Comparison of ENCODE assay signal across 22 cellular contexts in genomic region chr3:184580376-184580775, GRCh38. TPM values are rescaled to one million over a fixed set of nuclear protein-coding genes. Genes with fewer than 3 reads are reported as not detected.
A peak's percentile ranks its signal among the peaks of the same experiment; 100 is the strongest.
DNase-seq lines count a peak whose midpoint lies in the region; ATAC-seq and TF ChIP-seq lines count a peak whose summit lies in the region.
"Had no signal": no experiment of that assay in that cellular context is flagged by ENCODE, and none has a peak within 500 bp of the region (broad histone marks: within the 10 kb centered on the region; RNA-seq: fewer than 3 reads in every experiment).

No MANE protein-coding gene starts in this region.

- H3K9me3 ChIP-seq in cardiac muscle cell (ENCODE audit: low read depth): no peaks in the 10 kb centered on the region
- no peaks in the 10 kb centered on the region for H3K9me3 ChIP-seq in mammary epithelial cell (replicated peaks; ENCODE audit: insufficient read depth, low read length)
- H3K9me3 ChIP-seq in suprapubic skin: no peaks in the 10 kb centered on the region
- H3K9me3 ChIP-seq: A549; BE2C; BLaER1 treated with 17β-estradiol and CSF1 and Interleukin-3, amounts not matched to agents 10 nM and 100 nM had no signal

- H4K20me1 ChIP-seq in mammary epithelial cell (ENCODE audit: insufficient read depth, low read length): no peaks in the 10 kb centered on the region

- no peaks in the 10 kb centered on the region for H3K27me3 ChIP-seq in cardiac muscle cell
- no peaks in the 10 kb centered on the region for H3K27me3 ChIP-seq in mammary epithelial cell (ENCODE audit: insufficient read depth, low read length)
- no peaks in the 10 kb centered on the region for H3K27me3 ChIP-seq in suprapubic skin
- H3K27me3 ChIP-seq: BE2C had no signal

- H3K27ac Mint-ChIP-seq in nephron progenitor cell: no peak overlapping the region
- H3K27ac Mint-ChIP-seq: CD4-positive, alpha-beta T cell had no signal

- 66% methylated on average over 16 of the region's 16 CpGs for WGBS in mammary epithelial cell (ENCODE audit: low coverage, missing lambda C conversion rate)
- WGBS in suprapubic skin: 98% methylated on average over 7 of the region's 16 CpGs

- intact Hi-C loops in Right ventricle myocardium inferior (cut with DNase I) (no loop called here), mammary epithelial cell (cut with micrococcal nuclease) (no loop called here)

- BruUV-seq in mammary epithelial cell (replicated peaks; lab: Mats Ljungman, UMichigan): TSS peak; percentile 26

- peaks cover 71% of the 10 kb centered on the region for H3K4me1 ChIP-seq in cardiac muscle cell (ENCODE audit: low read depth)
- H3K4me1 ChIP-seq in mammary epithelial cell (ENCODE audit: insufficient read depth, low read length): peaks cover 26% of the 10 kb centered on the region
- H3K4me1 ChIP-seq in suprapubic skin: peaks cover 56% of the 10 kb centered on the region
- H3K4me1 ChIP-seq: A549 had no signal

- CTCF ChIA-PET in mammary epithelial cell (lab: Charles Lee; ENCODE audit: low non-redundant PET): no interaction called here

- dilution Hi-C loops in mammary epithelial cell (cut with HindIII; ENCODE audit: low sequenced_read_pairs): no loop called here

- in situ Hi-C loops in mammary epithelial cell (cut with MboI; ENCODE audit: low sequenced_read_pairs in 2 of 2): no loop called here

- H3K79me2 ChIP-seq in mammary epithelial cell (ENCODE audit: insufficient read depth, low read length): no peaks in the 10 kb centered on the region

- H3K27ac ChIP-seq in cardiac muscle cell: peak overlapping the region; percentile 96
- no peak overlapping the region for H3K27ac ChIP-seq in mammary epithelial cell (ENCODE audit: insufficient read depth, low read depth, low read length)
- H3K27ac ChIP-seq in suprapubic skin: no peak overlapping the region
- H3K27ac ChIP-seq: A549; BLaER1 treated with 17β-estradiol and CSF1 and Interleukin-3, amounts not matched to agents 10 nM and 100 nM had no signal

- H3K4me3 Mint-ChIP-seq in nephron progenitor cell: peak overlapping the region; percentile 45
- H3K4me3 Mint-ChIP-seq: CD14-positive monocyte; CD4-positive, alpha-beta T cell had no signal

- no peak for TF ChIP-seq EP300 in suprapubic skin (IDR thresholded peaks at IDR 0.05)

- H3K36me3 Mint-ChIP-seq in nephron progenitor cell (ENCODE audit: low read depth): peaks cover 47% of the 10 kb centered on the region

- H3K4me2 ChIP-seq in mammary epithelial cell (ENCODE audit: insufficient read depth, low read depth, low read length): no peak overlapping the region
- H3K4me2 ChIP-seq: A549 had no signal

- H3K9me3 Mint-ChIP-seq in nephron progenitor cell: no peaks in the 10 kb centered on the region
- H3K9me3 Mint-ChIP-seq: CD4-positive, alpha-beta T cell had no signal

- ATAC-seq in Right ventricle myocardium inferior: no peak
- ATAC-seq: A549 had no signal

- TF ChIP-seq CTCF in cardiac muscle cell (IDR thresholded peaks at IDR 0.05; ENCODE audit: low read depth, low read length) (no peak), mammary epithelial cell (conservative IDR thresholded peaks at IDR 0.05 in 1 of 2, IDR thresholded peaks at IDR 0.05 in 1 of 2; ENCODE audit: extremely low read depth in 1 of 2, insufficient read depth in 1 of 2, low read depth in 1 of 2, low read length in 2 of 2) (no peak), nephron progenitor cell (IDR thresholded peaks at IDR 0.05) (no peak), suprapubic skin (IDR thresholded peaks at IDR 0.05) (no peak)

- peaks cover 84% of the 10 kb centered on the region for H3K4me1 Mint-ChIP-seq in nephron progenitor cell

- H3K27me3 Mint-ChIP-seq in nephron progenitor cell (ENCODE audit: low read depth, poor library complexity): peaks cover 4% of the 10 kb centered on the region

- DNase-seq in cardiac muscle cell (ENCODE audit: low read depth in 1 of 2, low spot score in 1 of 2) (no peak), Right ventricle myocardium inferior (ENCODE audit: missing footprints) (no peak), mammary epithelial cell (no peak), nephron progenitor cell (no peak), suprapubic skin (ENCODE audit: low spot score in 2 of 2) (no peak)
- no peak for DNase-seq in stimulated activated CD4-positive, alpha-beta T cell treated with anti-CD3 and anti-CD28 coated beads, Interleukin-2, amount 100 ng/mL, for 48 hours
- DNase-seq: 8988T; ACHN; AML-193; BE2C; Calu3; CD4-positive, alpha-beta T cell; COR-L47; DMS53; DMS79 treated with DMSO at 0.1 percent for 48 hours; GF-D8; GOT3; H7; HCEC 1CT had no signal

- H3K4me3 ChIP-seq in cardiac muscle cell (no peak overlapping the region), mammary epithelial cell (replicated peaks in 1 of 3; ENCODE audit: insufficient read depth in 1 of 3, low read depth in 2 of 3, low read length in 3 of 3) (no peak overlapping the region), suprapubic skin (no peak overlapping the region)
- H3K4me3 ChIP-seq: A549; BLaER1 treated with 17β-estradiol and CSF1 and Interleukin-3, amounts not matched to agents 10 nM and 100 nM had no signal

- H3K9ac ChIP-seq in mammary epithelial cell (ENCODE audit: insufficient read depth, low read length): no peak overlapping the region
- H3K9ac ChIP-seq: BLaER1 treated with 17β-estradiol and CSF1 and Interleukin-3, amounts not matched to agents 10 nM and 100 nM had no signal

- no peak overlapping the region for H2AFZ ChIP-seq in mammary epithelial cell (ENCODE audit: low read depth, low read length)

- H3K36me3 ChIP-seq in cardiac muscle cell: peaks cover 60% of the 10 kb centered on the region
- peaks cover 15% of the 10 kb centered on the region for H3K36me3 ChIP-seq in mammary epithelial cell (ENCODE audit: insufficient read depth, low read length)
- peaks cover 44% of the 10 kb centered on the region for H3K36me3 ChIP-seq in suprapubic skin

- TF ChIP-seq POLR2A in suprapubic skin (IDR thresholded peaks at IDR 0.05): no peak

RNA-seq across cellular contexts. Expression of gene EPHB3, which starts 18.8 kb away (rescaled TPM):
- total RNA-seq in cardiac muscle cell (132 and 170 TPM in 2 replicates), Right ventricle myocardium inferior (1.6 TPM), mammary epithelial cell (10 to 100 TPM; 17.6 to 45.2 TPM), suprapubic skin (100 to 1,000 TPM in 2 of 4 donors, 10 to 100 TPM in 2; 84.5 to 152 (median 108) TPM)
- polyA plus RNA-seq in cardiac muscle cell (142 and 206 TPM in 2 replicates), mammary epithelial cell (8.2 TPM)
- polyA minus RNA-seq in mammary epithelial cell: 16.6 TPM
